Comparison of ENCODE assay signal across 1 cellular context in the genomic region with DNA sequence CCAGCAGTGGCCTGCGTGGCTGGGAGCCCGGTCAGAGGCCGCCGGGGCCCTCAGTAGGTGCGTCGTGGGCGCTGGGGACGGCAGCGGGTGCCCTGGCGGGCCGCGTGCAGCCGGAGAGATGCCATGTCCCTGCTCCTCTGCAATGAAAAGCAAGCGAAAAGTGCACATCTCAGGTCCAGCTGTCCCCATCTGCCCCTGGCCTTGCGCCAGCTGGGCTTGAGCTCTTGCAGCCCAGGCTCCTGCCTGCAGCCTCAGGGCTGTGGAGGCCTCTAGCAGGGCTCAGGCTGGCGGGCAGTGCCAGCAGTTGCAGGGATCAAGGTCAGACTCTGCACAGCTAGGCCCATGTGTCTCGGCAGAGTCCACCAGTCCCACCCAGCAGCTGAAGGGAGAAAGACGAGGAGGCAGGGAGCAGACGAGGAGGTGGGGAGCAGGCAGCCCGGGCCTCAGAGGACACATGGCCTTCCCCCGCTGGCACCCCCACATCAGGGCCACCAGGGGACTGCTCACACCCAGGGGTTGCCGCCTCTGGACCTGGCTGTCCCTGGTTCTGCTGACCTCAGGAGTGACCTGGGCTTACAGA.
TF ChIP-seq lines count a peak whose summit lies in the region.

No MANE protein-coding gene starts in this region.

TF ChIP-seq in H1, 55 proteins besides CTCF, POLR2A, EP300 and RAD21:
- TF ChIP-seq ASH2L (IDR thresholded peaks at IDR 0.05; ENCODE audit: low read length) (no peak), CBX5 (IDR thresholded peaks at IDR 0.05; ENCODE audit: low read depth, low read length) (no peak), CHD2 (IDR thresholded peaks at IDR 0.05; ENCODE audit: low read length) (no peak), SP4 (IDR thresholded peaks at IDR 0.05; ENCODE audit: low read length) (no peak), YY1 (IDR thresholded peaks at IDR 0.05; ENCODE audit: low read depth, low read length) (no peak), BRCA1 (IDR thresholded peaks at IDR 0.05; ENCODE audit: low read depth, low read length) (no peak), TEAD4 (IDR thresholded peaks at IDR 0.05; ENCODE audit: low read depth, low read length) (no peak), ATF3 (IDR thresholded peaks at IDR 0.05; ENCODE audit: insufficient read depth, low read depth, low read length) (no peak), SP1 (IDR thresholded peaks at IDR 0.05; ENCODE audit: low read depth, low read length) (no peak), SIX5 (IDR thresholded peaks at IDR 0.05; ENCODE audit: low read depth, low read length) (no peak), CTBP2 (IDR thresholded peaks at IDR 0.05; ENCODE audit: borderline replicate concordance, insufficient read depth, insufficient read length, low read length) (no peak), GTF2F1 (IDR thresholded peaks at IDR 0.05; ENCODE audit: borderline replicate concordance, low read depth, low read length) (no peak), HDAC2 (IDR thresholded peaks at IDR 0.05; ENCODE audit: borderline replicate concordance in 1 of 2, low read depth in 2 of 2, low read length in 2 of 2) (no peak), ZNF274 (IDR thresholded peaks at IDR 0.05; ENCODE audit: borderline replicate concordance, extremely low read depth, low read length) (no peak), RXRA (IDR thresholded peaks at IDR 0.05; ENCODE audit: insufficient read depth, low read depth, low read length) (no peak), CHD1 (IDR thresholded peaks at IDR 0.05; ENCODE audit: low read depth, low read length) (no peak), TAF1 (IDR thresholded peaks at IDR 0.05; ENCODE audit: low read depth, low read length) (no peak), NANOG (IDR thresholded peaks at IDR 0.05; ENCODE audit: insufficient read depth, low read depth, low read length, poor library complexity, severe bottlenecking) (no peak)
- TF ChIP-seq, protein P1, sequence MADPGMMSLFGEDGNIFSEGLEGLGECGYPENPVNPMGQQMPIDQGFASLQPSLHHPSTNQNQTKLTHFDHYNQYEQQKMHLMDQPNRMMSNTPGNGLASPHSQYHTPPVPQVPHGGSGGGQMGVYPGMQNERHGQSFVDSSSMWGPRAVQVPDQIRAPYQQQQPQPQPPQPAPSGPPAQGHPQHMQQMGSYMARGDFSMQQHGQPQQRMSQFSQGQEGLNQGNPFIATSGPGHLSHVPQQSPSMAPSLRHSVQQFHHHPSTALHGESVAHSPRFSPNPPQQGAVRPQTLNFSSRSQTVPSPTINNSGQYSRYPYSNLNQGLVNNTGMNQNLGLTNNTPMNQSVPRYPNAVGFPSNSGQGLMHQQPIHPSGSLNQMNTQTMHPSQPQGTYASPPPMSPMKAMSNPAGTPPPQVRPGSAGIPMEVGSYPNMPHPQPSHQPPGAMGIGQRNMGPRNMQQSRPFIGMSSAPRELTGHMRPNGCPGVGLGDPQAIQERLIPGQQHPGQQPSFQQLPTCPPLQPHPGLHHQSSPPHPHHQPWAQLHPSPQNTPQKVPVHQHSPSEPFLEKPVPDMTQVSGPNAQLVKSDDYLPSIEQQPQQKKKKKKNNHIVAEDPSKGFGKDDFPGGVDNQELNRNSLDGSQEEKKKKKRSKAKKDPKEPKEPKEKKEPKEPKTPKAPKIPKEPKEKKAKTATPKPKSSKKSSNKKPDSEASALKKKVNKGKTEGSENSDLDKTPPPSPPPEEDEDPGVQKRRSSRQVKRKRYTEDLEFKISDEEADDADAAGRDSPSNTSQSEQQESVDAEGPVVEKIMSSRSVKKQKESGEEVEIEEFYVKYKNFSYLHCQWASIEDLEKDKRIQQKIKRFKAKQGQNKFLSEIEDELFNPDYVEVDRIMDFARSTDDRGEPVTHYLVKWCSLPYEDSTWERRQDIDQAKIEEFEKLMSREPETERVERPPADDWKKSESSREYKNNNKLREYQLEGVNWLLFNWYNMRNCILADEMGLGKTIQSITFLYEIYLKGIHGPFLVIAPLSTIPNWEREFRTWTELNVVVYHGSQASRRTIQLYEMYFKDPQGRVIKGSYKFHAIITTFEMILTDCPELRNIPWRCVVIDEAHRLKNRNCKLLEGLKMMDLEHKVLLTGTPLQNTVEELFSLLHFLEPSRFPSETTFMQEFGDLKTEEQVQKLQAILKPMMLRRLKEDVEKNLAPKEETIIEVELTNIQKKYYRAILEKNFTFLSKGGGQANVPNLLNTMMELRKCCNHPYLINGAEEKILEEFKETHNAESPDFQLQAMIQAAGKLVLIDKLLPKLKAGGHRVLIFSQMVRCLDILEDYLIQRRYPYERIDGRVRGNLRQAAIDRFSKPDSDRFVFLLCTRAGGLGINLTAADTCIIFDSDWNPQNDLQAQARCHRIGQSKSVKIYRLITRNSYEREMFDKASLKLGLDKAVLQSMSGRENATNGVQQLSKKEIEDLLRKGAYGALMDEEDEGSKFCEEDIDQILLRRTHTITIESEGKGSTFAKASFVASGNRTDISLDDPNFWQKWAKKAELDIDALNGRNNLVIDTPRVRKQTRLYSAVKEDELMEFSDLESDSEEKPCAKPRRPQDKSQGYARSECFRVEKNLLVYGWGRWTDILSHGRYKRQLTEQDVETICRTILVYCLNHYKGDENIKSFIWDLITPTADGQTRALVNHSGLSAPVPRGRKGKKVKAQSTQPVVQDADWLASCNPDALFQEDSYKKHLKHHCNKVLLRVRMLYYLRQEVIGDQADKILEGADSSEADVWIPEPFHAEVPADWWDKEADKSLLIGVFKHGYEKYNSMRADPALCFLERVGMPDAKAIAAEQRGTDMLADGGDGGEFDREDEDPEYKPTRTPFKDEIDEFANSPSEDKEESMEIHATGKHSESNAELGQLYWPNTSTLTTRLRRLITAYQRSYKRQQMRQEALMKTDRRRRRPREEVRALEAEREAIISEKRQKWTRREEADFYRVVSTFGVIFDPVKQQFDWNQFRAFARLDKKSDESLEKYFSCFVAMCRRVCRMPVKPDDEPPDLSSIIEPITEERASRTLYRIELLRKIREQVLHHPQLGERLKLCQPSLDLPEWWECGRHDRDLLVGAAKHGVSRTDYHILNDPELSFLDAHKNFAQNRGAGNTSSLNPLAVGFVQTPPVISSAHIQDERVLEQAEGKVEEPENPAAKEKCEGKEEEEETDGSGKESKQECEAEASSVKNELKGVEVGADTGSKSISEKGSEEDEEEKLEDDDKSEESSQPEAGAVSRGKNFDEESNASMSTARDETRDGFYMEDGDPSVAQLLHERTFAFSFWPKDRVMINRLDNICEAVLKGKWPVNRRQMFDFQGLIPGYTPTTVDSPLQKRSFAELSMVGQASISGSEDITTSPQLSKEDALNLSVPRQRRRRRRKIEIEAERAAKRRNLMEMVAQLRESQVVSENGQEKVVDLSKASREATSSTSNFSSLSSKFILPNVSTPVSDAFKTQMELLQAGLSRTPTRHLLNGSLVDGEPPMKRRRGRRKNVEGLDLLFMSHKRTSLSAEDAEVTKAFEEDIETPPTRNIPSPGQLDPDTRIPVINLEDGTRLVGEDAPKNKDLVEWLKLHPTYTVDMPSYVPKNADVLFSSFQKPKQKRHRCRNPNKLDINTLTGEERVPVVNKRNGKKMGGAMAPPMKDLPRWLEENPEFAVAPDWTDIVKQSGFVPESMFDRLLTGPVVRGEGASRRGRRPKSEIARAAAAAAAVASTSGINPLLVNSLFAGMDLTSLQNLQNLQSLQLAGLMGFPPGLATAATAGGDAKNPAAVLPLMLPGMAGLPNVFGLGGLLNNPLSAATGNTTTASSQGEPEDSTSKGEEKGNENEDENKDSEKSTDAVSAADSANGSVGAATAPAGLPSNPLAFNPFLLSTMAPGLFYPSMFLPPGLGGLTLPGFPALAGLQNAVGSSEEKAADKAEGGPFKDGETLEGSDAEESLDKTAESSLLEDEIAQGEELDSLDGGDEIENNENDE (IDR thresholded peaks at IDR 0.05; ENCODE audit: insufficient replicate concordance, low read length), result no peak
